Comparison of ENCODE assay signal across 10 cellular contexts in genomic region chr7:30471205-30471604, GRCh38. TPM values are rescaled to one million over a fixed set of nuclear protein-coding genes. Genes with fewer than 3 reads are reported as not detected.
DNase-seq lines count a peak whose midpoint lies in the region; ATAC-seq and TF ChIP-seq lines count a peak whose summit lies in the region.
"Had no signal": no experiment of that assay in that cellular context is flagged by ENCODE, and none has a peak within 500 bp of the region (broad histone marks: within the 10 kb centered on the region; RNA-seq: fewer than 3 reads in every experiment).

No MANE protein-coding gene starts in this region.

- H3K27ac ChIP-seq in DND-41 (ENCODE audit: low read length) = no peak overlapping the region
- H3K27ac ChIP-seq in skeletal muscle tissue (ENCODE audit: low read depth, low read length) = peak overlapping the region; percentile 77

- no peak overlapping the region for H3K4me2 ChIP-seq in DND-41 (ENCODE audit: insufficient read depth, low read length)

- peak overlapping the region; percentile 32 for H3K27ac Mint-ChIP-seq in activated T-helper 1 cell treated with anti-CD3 and anti-CD28 coated beads, Interleukin-12 subunit alpha, Interleukin-12 subunit beta, Interleukin-2, Interleukin-4 antibody, amounts not matched to agents 30 ng/mL and 10 ng/mL and 1 ng/mL, durations not matched to agents 14 hours and 24 hours and 36 hours
- H3K27ac Mint-ChIP-seq in immature natural killer cell = peak overlapping the region; percentile 39 to 64 (median 50)

- no peaks in the 10 kb centered on the region for H3K27me3 ChIP-seq in DND-41 (ENCODE audit: insufficient read depth, low read length, poor library complexity)
- H3K27me3 ChIP-seq in skeletal muscle tissue (ENCODE audit: control insufficient read depth in 3 of 3, insufficient read depth in 3 of 3, low read length in 3 of 3) = no peaks in the 10 kb centered on the region

- no peaks in the 10 kb centered on the region for H3K9me3 Mint-ChIP-seq in activated T-helper 1 cell treated with anti-CD3 and anti-CD28 coated beads, Interleukin-12 subunit alpha, Interleukin-12 subunit beta, Interleukin-2, Interleukin-4 antibody, amounts not matched to agents 30 ng/mL and 10 ng/mL and 1 ng/mL, durations not matched to agents 14 hours and 24 hours and 36 hours
- H3K9me3 Mint-ChIP-seq in immature natural killer cell = no peaks in the 10 kb centered on the region

- H3K9me3 ChIP-seq in DND-41 (ENCODE audit: insufficient read depth, low read length, severe bottlenecking) (no peaks in the 10 kb centered on the region), skeletal muscle tissue (ENCODE audit: control insufficient read depth in 3 of 3, low read length in 3 of 3) (no peaks in the 10 kb centered on the region)

- H3K36me3 Mint-ChIP-seq in activated T-helper 1 cell treated with anti-CD3 and anti-CD28 coated beads, Interleukin-12 subunit alpha, Interleukin-12 subunit beta, Interleukin-2, Interleukin-4 antibody, amounts not matched to agents 30 ng/mL and 10 ng/mL and 1 ng/mL, durations not matched to agents 14 hours and 24 hours and 36 hours (ENCODE audit: low read depth) = peaks cover 25% of the 10 kb centered on the region
- peaks cover 0 to 25% (median 6%) of the 10 kb centered on the region in 3 donors for H3K36me3 Mint-ChIP-seq in immature natural killer cell

- no peak for TF ChIP-seq CTCF in DND-41 (IDR thresholded peaks at IDR 0.05; ENCODE audit: borderline replicate concordance, extremely low read depth, low read length, poor library complexity, severe bottlenecking)

- DNase-seq in DND-41 (no peak), immature natural killer cell (no peak), NCI-H2029 (lab: John Stamatoyannopoulos, UW) (no peak), D341Med (ENCODE audit: low spot score) (no peak), SIG-M5 (lab: John Stamatoyannopoulos, UW) (no peak)
- no peak for DNase-seq in activated T-helper 1 cell treated with anti-CD3 and anti-CD28 coated beads, Interleukin-12 subunit alpha, Interleukin-12 subunit beta, Interleukin-2, Interleukin-4 antibody, amounts not matched to agents 30 ng/mL and 10 ng/mL and 1 ng/mL, durations not matched to agents 14 hours and 24 hours and 36 hours (ENCODE audit: low spot score)
- DNase-seq: activated naive CD4-positive, alpha-beta T cell treated with anti-CD3 and anti-CD28 coated beads, Interleukin-2, amount 50 U/mL, for 16 hours; NCI-H526 treated with DMSO at 0.1 percent for 48 hours had no signal

- peaks cover 85% of the 10 kb centered on the region for H3K79me2 ChIP-seq in DND-41 (ENCODE audit: insufficient read depth, low read length)

- H3K27me3 Mint-ChIP-seq in activated T-helper 1 cell treated with anti-CD3 and anti-CD28 coated beads, Interleukin-12 subunit alpha, Interleukin-12 subunit beta, Interleukin-2, Interleukin-4 antibody, amounts not matched to agents 30 ng/mL and 10 ng/mL and 1 ng/mL, durations not matched to agents 14 hours and 24 hours and 36 hours (ENCODE audit: insufficient read depth) = no peaks in the 10 kb centered on the region
- no peaks in the 10 kb centered on the region for H3K27me3 Mint-ChIP-seq in immature natural killer cell (ENCODE audit: low read depth in 3 of 3)

- H3K4me3 Mint-ChIP-seq in activated T-helper 1 cell treated with anti-CD3 and anti-CD28 coated beads, Interleukin-12 subunit alpha, Interleukin-12 subunit beta, Interleukin-2, Interleukin-4 antibody, amounts not matched to agents 30 ng/mL and 10 ng/mL and 1 ng/mL, durations not matched to agents 14 hours and 24 hours and 36 hours = peak overlapping the region; percentile 27
- peak overlapping the region in 4 of 5 donors; percentile 18 to 50 (median 32) for H3K4me3 Mint-ChIP-seq in immature natural killer cell

- H3K9ac ChIP-seq in DND-41 (ENCODE audit: low read depth, low read length) (no peak overlapping the region), skeletal muscle tissue (ENCODE audit: low read depth in 1 of 3, low read length in 3 of 3) (peak overlapping the region in 1 of 3 donors; percentile 11)

- peaks cover 82% of the 10 kb centered on the region for H3K4me1 Mint-ChIP-seq in activated T-helper 1 cell treated with anti-CD3 and anti-CD28 coated beads, Interleukin-12 subunit alpha, Interleukin-12 subunit beta, Interleukin-2, Interleukin-4 antibody, amounts not matched to agents 30 ng/mL and 10 ng/mL and 1 ng/mL, durations not matched to agents 14 hours and 24 hours and 36 hours (ENCODE audit: low read depth)
- H3K4me1 Mint-ChIP-seq in immature natural killer cell = peaks cover 61 to 90% of the 10 kb centered on the region in 2 donors

- H3K36me3 ChIP-seq in DND-41 (ENCODE audit: insufficient read depth, low read length) (peaks cover 18% of the 10 kb centered on the region), skeletal muscle tissue (ENCODE audit: control insufficient read depth in 3 of 3, insufficient read depth in 3 of 3, low read length in 3 of 3) (no peaks in the 10 kb centered on the region)

- 0 out of 3 replicates have a peak, but pooled peaks have one; percentile 21 for ATAC-seq in DND-41 (ENCODE audit: insufficient read depth, low read depth)
- no peak for ATAC-seq in GM19023 (IDR thresholded peaks at IDR 0.05; ENCODE audit: unreplicated experiment)

- intact Hi-C loops in activated T-helper 1 cell treated with anti-CD3 and anti-CD28 coated beads, Interleukin-12 subunit alpha, Interleukin-12 subunit beta, Interleukin-2, Interleukin-4 antibody, amounts not matched to agents 30 ng/mL and 10 ng/mL and 1 ng/mL, durations not matched to agents 14 hours and 24 hours and 36 hours (cut with micrococcal nuclease) = loop anchor here (2.0 kb wide), 1 partner anchor 184 kb away; no protein-coding TSS in a partner anchor

- H3K4me1 ChIP-seq in DND-41 (ENCODE audit: insufficient read depth, low read length) = peaks cover 8% of the 10 kb centered on the region
- peaks cover 63 to 71% (median 70%) of the 10 kb centered on the region in 3 donors for H3K4me1 ChIP-seq in skeletal muscle tissue (ENCODE audit: control insufficient read depth in 3 of 3, insufficient read depth in 3 of 3, low read length in 3 of 3)

- no peak overlapping the region for H3K4me3 ChIP-seq in DND-41 (ENCODE audit: low read depth in 1 of 2, low read length in 2 of 2)
- no peak overlapping the region for H3K4me3 ChIP-seq in skeletal muscle tissue (ENCODE audit: low read length in 3 of 3)

- no peak overlapping the region for H2AFZ ChIP-seq in DND-41 (ENCODE audit: low read depth, low read length)

- H4K20me1 ChIP-seq in DND-41 (ENCODE audit: insufficient read depth, low read length) = peaks cover 20% of the 10 kb centered on the region; the same call in 1 of the 2 replicates

RNA-seq across cellular contexts. Expression of gene NOD1, which starts 7.4 kb away (rescaled TPM):
- total RNA-seq in activated T-helper 1 cell treated with anti-CD3 and anti-CD28 coated beads, Interleukin-12 subunit alpha, Interleukin-12 subunit beta, Interleukin-2, Interleukin-4 antibody, amounts not matched to agents 30 ng/mL and 10 ng/mL and 1 ng/mL, durations not matched to agents 14 hours and 24 hours and 36 hours = 9.1 and 13.1 TPM in 2 replicates
- 1 to 10 TPM; 5.7 to 9.9 (median 7.4) TPM for polyA plus RNA-seq in immature natural killer cell
- 13.0 TPM for total RNA-seq in skeletal muscle tissue

RNA-seq across cellular contexts. Expression of gene GGCT, which starts 33.4 kb away (rescaled TPM):
- 75.4 and 79.0 TPM in 2 replicates for total RNA-seq in activated T-helper 1 cell treated with anti-CD3 and anti-CD28 coated beads, Interleukin-12 subunit alpha, Interleukin-12 subunit beta, Interleukin-2, Interleukin-4 antibody, amounts not matched to agents 30 ng/mL and 10 ng/mL and 1 ng/mL, durations not matched to agents 14 hours and 24 hours and 36 hours
- 10 to 100 TPM; 20.3 to 27.2 (median 25.3) TPM for polyA plus RNA-seq in immature natural killer cell
- total RNA-seq in skeletal muscle tissue = 12.5 TPM
